8 cellular contexts compared by ENCODE assay signal in genomic region chr3:25428003-25428861, GRCh38. TPM values are rescaled to one million over a fixed set of nuclear protein-coding genes. Genes with fewer than 3 reads are reported as not detected.
DNase-seq lines count a peak whose midpoint lies in the region; ATAC-seq and TF ChIP-seq lines count a peak whose summit lies in the region.

RARB (plus strand) TSS chr3:25428263; CDS start chr3:25428732, 469 bp downstream.

- peak; percentile 88 for ATAC-seq in Right ventricle myocardium superior (ENCODE audit: poor library complexity)

- peak; percentile 86 to 90 for TF ChIP-seq POLR2A in adrenal gland (IDR thresholded peaks at IDR 0.05)

- H2AFZ ChIP-seq in MM.1S (ENCODE audit: low read length) = no peak within 1 kb of the TSS

- H3K9me2 ChIP-seq in MM.1S (replicated peaks; ENCODE audit: insufficient read depth, low read length) = no peaks in the 10 kb centered on the region

- peak; percentile 21 for DNase-seq in NCI-H1694 treated with DMSO at 0.1 percent for 48 hours (lab: John Stamatoyannopoulos, UW)
- DNase-seq in NCI-H1694 (lab: John Stamatoyannopoulos, UW) = no peak
- peak; percentile 22 for DNase-seq in MM.1S
- peak; percentile 71 to 89 (median 77) for DNase-seq in adrenal gland
- peak; percentile 74 for DNase-seq in Right ventricle myocardium superior
- DNase-seq in occipital lobe (lab: John Stamatoyannopoulos, UW) = peak; percentile 69
- no peak for DNase-seq in T-helper 1 cell
- DNase-seq in activated CD8-positive, alpha-beta memory T cell treated with anti-CD3 and anti-CD28 coated beads, Interleukin-2, amount 50 U/mL, for 48 hours = no peak

- H3K27me3 ChIP-seq in MM.1S (replicated peaks; ENCODE audit: insufficient read depth, low read length) (no peaks in the 10 kb centered on the region), adrenal gland (no peaks in the 10 kb centered on the region)

- H3K9me3 ChIP-seq in MM.1S (replicated peaks; ENCODE audit: insufficient read depth, low read length) = no peaks in the 10 kb centered on the region
- H3K9me3 ChIP-seq in adrenal gland (replicated peaks in 1 of 3) = no peaks in the 10 kb centered on the region

- no peak within 1 kb of the TSS for H3K4me2 ChIP-seq in MM.1S (ENCODE audit: low read depth, low read length)

- H3K27ac ChIP-seq in MM.1S (ENCODE audit: low read length) = no peak within 1 kb of the TSS
- peak within 1 kb of the TSS in 4 of 5 donors; percentile 65 to 92 (median 80) for H3K27ac ChIP-seq in adrenal gland

- WGBS in adrenal gland, 4 donors = 1 to 2% (median 2%) methylated on average over 18 to 26 of the region's 26 CpGs

- H3K4me1 ChIP-seq in MM.1S (ENCODE audit: low read length) (no peaks in the 10 kb centered on the region), adrenal gland (replicated peaks in 1 of 2) (peaks cover 0 to 6% of the 10 kb centered on the region in 2 donors)

- no peaks in the 10 kb centered on the region for H3F3A ChIP-seq in MM.1S (ENCODE audit: insufficient read depth, low read length)

- no peaks in the 10 kb centered on the region for H4K20me1 ChIP-seq in MM.1S (ENCODE audit: insufficient read depth, low read length)

- TF ChIP-seq CTCF in MM.1S (IDR thresholded peaks at IDR 0.05; ENCODE audit: low read length) (no peak), adrenal gland (IDR thresholded peaks at IDR 0.05) (no peak)

- no peak within 1 kb of the TSS for H3K9ac ChIP-seq in MM.1S (ENCODE audit: low read length)

- intact Hi-C loops in adrenal gland (cut with DNase I) = no loop called here
- intact Hi-C loops in Right ventricle myocardium superior (cut with DNase I) = loop anchor here (5.0 to 10.0 kb wide), 2 partner anchors 164 to 243 kb away; no protein-coding TSS in a partner anchor

- H3K36me3 ChIP-seq in MM.1S (replicated peaks; ENCODE audit: insufficient read depth, low read length) (no peaks in the 10 kb centered on the region), adrenal gland (replicated peaks in 1 of 2) (no peaks in the 10 kb centered on the region)

- H3K79me2 ChIP-seq in MM.1S (ENCODE audit: low read length) = no peaks in the 10 kb centered on the region

- H3K4me3 ChIP-seq in MM.1S (ENCODE audit: low read length) (no peak within 1 kb of the TSS), adrenal gland (peak within 1 kb of the TSS in 3 of 4 donors; percentile 5 to 71 (median 37))

RNA-seq across cellular contexts. Expression of gene RARB, which starts in this region (rescaled TPM):
- total RNA-seq in adrenal gland = 10 to 100 TPM in 5 of 8 donors, 1 to 10 TPM in 3; 4.3 to 23.3 (median 11.0) TPM
- polyA plus RNA-seq in adrenal gland = 1 to 10 TPM; 1.7 to 8.1 (median 7.7) TPM
- 19.4 TPM for total RNA-seq in Right ventricle myocardium superior
- total RNA-seq in occipital lobe = 13.4 TPM

Comparison
In these comparisons a context has a peak if more than half of its experiments do, and no peak if none do; other contexts are left out.
1. DNase-seq: peak in NCI-H1694 treated with DMSO at 0.1 percent for 48 hours (single experiment), MM.1S (single experiment), adrenal gland (7 of 7), Right ventricle myocardium superior (single experiment) and occipital lobe (single experiment); none in NCI-H1694 (single experiment), T-helper 1 cell (0 of 5) and activated CD8-positive, alpha-beta memory T cell treated with anti-CD3 and anti-CD28 coated beads, Interleukin-2, amount 50 U/mL, for 48 hours (single experiment).